8 cellular contexts compared by ENCODE assay signal in genomic region chr11:4095509-4096230, GRCh38. TPM values are rescaled to one million over a fixed set of nuclear protein-coding genes. Genes with fewer than 3 reads are reported as not detected.
DNase-seq lines count a peak whose midpoint lies in the region; ATAC-seq and TF ChIP-seq lines count a peak whose summit lies in the region.

No MANE protein-coding gene starts in this region.

- H3K36me3 Mint-ChIP-seq in CD4-positive, alpha-beta memory T cell: peaks cover 7 to 30% of the 10 kb centered on the region in 2 donors
- H3K36me3 Mint-ChIP-seq in activated CD8-positive, alpha-beta T cell treated with anti-CD3 and anti-CD28 coated beads for 36 hours (ENCODE audit: low read depth): peaks cover 45% of the 10 kb centered on the region
- H3K36me3 Mint-ChIP-seq in glutamatergic neuron (ENCODE audit: unreplicated experiment): no peaks in the 10 kb centered on the region

- CTCF ChIA-PET in CD4-positive, alpha-beta memory T cell (lab: Charles Lee; ENCODE audit: partially characterized antibody): interaction anchor here (0.9 to 1.5 kb wide), 3 partner anchors 8 to 254 kb away, joined by 3 to 6 read pairs (median 5); no protein-coding TSS in a partner anchor
- CTCF ChIA-PET in activated CD8-positive, alpha-beta T cell treated with anti-CD3 and anti-CD28 coated beads for 36 hours (lab: Charles Lee): interaction anchor here (1.0 to 3.5 kb wide), 4 partner anchors 12 to 246 kb away, joined by 3 to 13 read pairs (median 3); partner anchors contain the start of gene STIM1

- peak overlapping the region; percentile 92 to 94 (median 93) for H3K9ac ChIP-seq in skeletal muscle tissue (ENCODE audit: low read depth in 1 of 3, low read length in 3 of 3)

- DNase-seq in CD4-positive, alpha-beta memory T cell: peak in 3 of 5 donors; percentile 16 to 24 (median 21)
- DNase-seq in HT-29 (ENCODE audit: low spot score): peak; percentile 50
- no peak for DNase-seq in activated CD8-positive, alpha-beta T cell treated with anti-CD3 and anti-CD28 coated beads for 36 hours
- DNase-seq in glutamatergic neuron: no peak
- no peak for DNase-seq in HuH-7 (ENCODE audit: low spot score)

- peak overlapping the region; percentile 39 to 84 for H3K4me3 ChIP-seq in CD4-positive, alpha-beta memory T cell (ENCODE audit: low read length in 2 of 2)
- H3K4me3 ChIP-seq in skeletal muscle tissue (ENCODE audit: low read length in 3 of 3): peak overlapping the region; percentile 90 to 94 (median 92)

- peaks cover 0 to 3% (median 0%) of the 10 kb centered on the region in 8 donors for H3K9me3 Mint-ChIP-seq in CD4-positive, alpha-beta memory T cell
- no peaks in the 10 kb centered on the region for H3K9me3 Mint-ChIP-seq in activated CD8-positive, alpha-beta T cell treated with anti-CD3 and anti-CD28 coated beads for 36 hours
- H3K9me3 Mint-ChIP-seq in glutamatergic neuron (ENCODE audit: unreplicated experiment): no peaks in the 10 kb centered on the region

- POLR2A ChIA-PET in CD4-positive, alpha-beta memory T cell (lab: Charles Lee; ENCODE audit: partially characterized antibody): interaction anchor here (0.7 to 4.5 kb wide), 4 partner anchors 32 to 256 kb away, joined by 3 to 36 read pairs (median 6); partner anchors contain the start of genes RHOG and STIM1
- POLR2A ChIA-PET in activated CD8-positive, alpha-beta T cell treated with anti-CD3 and anti-CD28 coated beads for 36 hours (lab: Charles Lee): interaction anchor here (0.6 to 1.9 kb wide), 4 partner anchors 9 to 518 kb away, joined by 3 to 8 read pairs (median 3); no protein-coding TSS in a partner anchor

- peak overlapping the region; percentile 89 to 99 (median 98) for H3K4me3 Mint-ChIP-seq in CD4-positive, alpha-beta memory T cell
- H3K4me3 Mint-ChIP-seq in activated CD8-positive, alpha-beta T cell treated with anti-CD3 and anti-CD28 coated beads for 36 hours: peak overlapping the region; percentile 94
- H3K4me3 Mint-ChIP-seq in glutamatergic neuron (ENCODE audit: unreplicated experiment): peak overlapping the region; percentile 93

- no peaks in the 10 kb centered on the region for H3K9me3 ChIP-seq in CD4-positive, alpha-beta memory T cell (ENCODE audit: control insufficient read depth in 1 of 2, low read length in 2 of 2)
- no peaks in the 10 kb centered on the region for H3K9me3 ChIP-seq in skeletal muscle tissue (ENCODE audit: control insufficient read depth in 3 of 3, low read length in 3 of 3)

- peak overlapping the region; percentile 90 for H3K27ac ChIP-seq in CD4-positive, alpha-beta memory T cell (ENCODE audit: low read depth, low read length)
- H3K27ac ChIP-seq in skeletal muscle tissue (ENCODE audit: low read depth, low read length): peak overlapping the region; percentile 91

- no peaks in the 10 kb centered on the region for H3K36me3 ChIP-seq in CD4-positive, alpha-beta memory T cell (ENCODE audit: insufficient read depth, low read length)
- H3K36me3 ChIP-seq in skeletal muscle tissue (ENCODE audit: control insufficient read depth in 3 of 3, insufficient read depth in 3 of 3, low read length in 3 of 3): peaks cover 12 to 17% (median 15%) of the 10 kb centered on the region in 3 donors

- H3K4me1 ChIP-seq in CD4-positive, alpha-beta memory T cell (ENCODE audit: insufficient read depth, low read length): peaks cover 81% of the 10 kb centered on the region
- peaks cover 8 to 20% (median 12%) of the 10 kb centered on the region in 3 donors for H3K4me1 ChIP-seq in skeletal muscle tissue (ENCODE audit: control insufficient read depth in 3 of 3, insufficient read depth in 3 of 3, low read length in 3 of 3)

- no peaks in the 10 kb centered on the region for H3K27me3 ChIP-seq in CD4-positive, alpha-beta memory T cell (ENCODE audit: insufficient read depth, low read length)
- H3K27me3 ChIP-seq in skeletal muscle tissue (ENCODE audit: control insufficient read depth in 3 of 3, insufficient read depth in 3 of 3, low read length in 3 of 3): no peaks in the 10 kb centered on the region

- peaks cover 53 to 88% (median 72%) of the 10 kb centered on the region in 4 donors for H3K4me1 Mint-ChIP-seq in CD4-positive, alpha-beta memory T cell
- H3K4me1 Mint-ChIP-seq in activated CD8-positive, alpha-beta T cell treated with anti-CD3 and anti-CD28 coated beads for 36 hours (ENCODE audit: low read depth): peaks cover 64% of the 10 kb centered on the region
- no peaks in the 10 kb centered on the region for H3K4me1 Mint-ChIP-seq in glutamatergic neuron (ENCODE audit: low read depth, unreplicated experiment)

- H3K27me3 Mint-ChIP-seq in CD4-positive, alpha-beta memory T cell: no peaks in the 10 kb centered on the region
- H3K27me3 Mint-ChIP-seq in activated CD8-positive, alpha-beta T cell treated with anti-CD3 and anti-CD28 coated beads for 36 hours: no peaks in the 10 kb centered on the region
- peaks cover 3% of the 10 kb centered on the region for H3K27me3 Mint-ChIP-seq in glutamatergic neuron (ENCODE audit: unreplicated experiment)

- peak overlapping the region; percentile 94 to 100 (median 99) for H3K27ac Mint-ChIP-seq in CD4-positive, alpha-beta memory T cell
- H3K27ac Mint-ChIP-seq in activated CD8-positive, alpha-beta T cell treated with anti-CD3 and anti-CD28 coated beads for 36 hours: peak overlapping the region; percentile 97
- peak overlapping the region; percentile 86 for H3K27ac Mint-ChIP-seq in glutamatergic neuron (ENCODE audit: unreplicated experiment)

- ATAC-seq in activated CD8-positive, alpha-beta T cell treated with anti-CD3 and anti-CD28 coated beads for 36 hours: no peak
- ATAC-seq in GM19455 (IDR thresholded peaks at IDR 0.05; ENCODE audit: unreplicated experiment) (no peak), GM18868 (IDR thresholded peaks at IDR 0.05; ENCODE audit: unreplicated experiment) (no peak)

- intact Hi-C loops in CD4-positive, alpha-beta memory T cell (cut with micrococcal nuclease): no loop called here
- intact Hi-C loops in activated CD8-positive, alpha-beta T cell treated with anti-CD3 and anti-CD28 coated beads for 36 hours (cut with micrococcal nuclease): no loop called here

- TF ChIP-seq CTCF in activated CD8-positive, alpha-beta T cell treated with anti-CD3 and anti-CD28 coated beads for 36 hours (IDR thresholded peaks at IDR 0.05): no peak
- no peak for TF ChIP-seq CTCF in glutamatergic neuron (IDR thresholded peaks at IDR 0.05; ENCODE audit: partially characterized antibody, unreplicated experiment)

RNA-seq across cellular contexts. Expression of gene RRM1, which starts 1.1 kb away (rescaled TPM):
- total RNA-seq in CD4-positive, alpha-beta memory T cell: 10 to 100 TPM; 38.0 to 40.6 TPM
- polyA plus RNA-seq in CD4-positive, alpha-beta memory T cell: 10 to 100 TPM; 48.1 to 49.9 TPM
- total RNA-seq in HT-29 (2014; rRNA removed; shearing (Covaris generic)): 95.1 and 97.4 TPM in 2 replicates
- total RNA-seq in activated CD8-positive, alpha-beta T cell treated with anti-CD3 and anti-CD28 coated beads for 36 hours: 100 to 1,000 TPM; 192 to 194 TPM
- total RNA-seq in glutamatergic neuron (ENCODE audit: unreplicated experiment): 38.5 TPM
- 58.5 TPM for total RNA-seq in skeletal muscle tissue

Comparison
In these comparisons a context has a peak if more than half of its experiments do, and no peak if none do; other contexts are left out.
1. DNase-seq: peak in CD4-positive, alpha-beta memory T cell (3 of 5) and HT-29 (single experiment); none in activated CD8-positive, alpha-beta T cell treated with anti-CD3 and anti-CD28 coated beads for 36 hours (single experiment), glutamatergic neuron (single experiment) and HuH-7 (single experiment).
2. Peak in every context shown above with its lines, with median percentiles within 50 percentile points of each other: H3K27ac Mint-ChIP-seq and H3K4me3 Mint-ChIP-seq.